ENCODE assay signal across 27 cellular contexts in the genomic region with DNA sequence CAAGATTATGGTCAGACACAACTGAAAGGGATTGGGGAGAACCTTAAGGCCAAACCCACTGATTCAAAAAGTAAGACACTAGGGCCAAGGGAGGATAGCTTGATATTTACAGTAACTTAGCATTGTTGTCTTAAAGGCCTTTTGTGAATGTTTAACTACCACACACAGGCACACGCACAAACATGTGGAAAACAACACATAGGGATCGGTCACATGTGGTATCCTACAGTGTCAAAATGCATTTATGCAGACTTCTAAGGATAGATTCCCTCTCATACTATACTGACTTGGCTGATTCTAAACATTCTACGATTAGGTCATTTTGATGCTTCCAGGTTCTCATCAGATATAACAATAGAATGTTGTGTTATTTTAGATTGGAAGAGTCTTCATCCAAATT.
"Had no signal": no experiment of that assay in that cellular context is flagged by ENCODE, and none has a peak within 500 bp of the region (broad histone marks: within the 10 kb centered on the region; RNA-seq: fewer than 3 reads in every experiment).

No MANE protein-coding gene starts in this region.

- H3K4me3 ChIP-seq: stomach, suprapubic skin, testis, thoracic aorta, thyroid gland, tibial artery, tibial nerve, transverse colon, upper lobe of left lung, upper lobe of right lung, uterus, vagina had no signal

- H3K27ac ChIP-seq: stomach, suprapubic skin, testis, thoracic aorta, thyroid gland, tibial artery, tibial nerve, transverse colon, upper lobe of left lung, upper lobe of right lung, uterus, vagina had no signal

- FAIRE-seq: urothelium cell line had no signal

- H3K36me3 ChIP-seq: stomach, suprapubic skin, thoracic aorta, thyroid gland, tibial artery, tibial nerve, transverse colon, upper lobe of left lung, upper lobe of right lung, uterus, vagina had no signal

- H3K27me3 ChIP-seq: stomach, suprapubic skin, testis, thyroid gland, tibial artery, tibial nerve, transverse colon, upper lobe of left lung, upper lobe of right lung, uterus, vagina had no signal

- DNase-seq: stimulated activated CD4-positive, alpha-beta T cell treated with anti-CD3 and anti-CD28 coated beads, Interleukin-2, amount 100 ng/mL, for 48 hours; stimulated activated CD4-positive, alpha-beta T cell treated with anti-CD3 and anti-CD28 coated beads, Interleukin-4, amount 100 ng/mL, for 1 hour; stimulated activated CD4-positive, alpha-beta T cell treated with anti-CD3 and anti-CD28 coated beads, Interleukin-4, amount 100 ng/mL, for 24 hours; stimulated activated CD4-positive, alpha-beta T cell treated with anti-CD3 and anti-CD28 coated beads, Interleukin-4, amount 100 ng/mL, for 4 hours; stimulated activated CD8-positive, alpha-beta memory T cell treated with anti-CD3 and anti-CD28 coated beads, Interleukin-4, amount 100 ng/mL, for 48 hours; stimulated activated naive B cell treated with anti-CD40 and anti-IgM and Interleukin-4, amounts not matched to agents 10 μg/mL and 1 μg/mL and 100 μg/mL, for 72 hours; stimulated activated naive CD4-positive, alpha-beta T cell; stimulated activated naive CD4-positive, alpha-beta T cell treated with Interleukin-2 at 50 U/mL for 16 hours; stimulated activated naive CD8-positive, alpha-beta T cell treated with anti-CD3 and anti-CD28 coated beads, Interleukin-15, amount 100 ng/mL, for 72 hours; stimulated activated naive CD8-positive, alpha-beta T cell treated with anti-CD3 and anti-CD28 coated beads, Interleukin-15, Interleukin-2, amounts not matched to agents 100 U/mL and 50 U/mL, for 24 hours; stomach; substantia nigra; testis; thyroid gland; tibial artery; transverse colon; trophoblast cell; upper lobe of left lung; upper lobe of right lung; uterus had no signal

- ATAC-seq: stimulated activated effector memory CD8-positive, alpha-beta T cell treated with anti-CD3 and anti-CD28 coated beads, Interleukin-12 subunit alpha, Interleukin-12 subunit beta, amount 100 ng/mL, for 72 hours; stimulated activated memory B cell treated with anti-CD40 and anti-IgM and Interleukin-4, amounts not matched to agents 10 μg/mL and 1 μg/mL and 100 μg/mL, for 72 hours; stimulated activated naive B cell treated with anti-CD40 and anti-IgM and Interleukin-4, amounts not matched to agents 10 μg/mL and 1 μg/mL and 100 μg/mL, for 72 hours; stimulated activated naive CD8-positive, alpha-beta T cell treated with anti-CD3 and anti-CD28 coated beads, Interleukin-15, amount 100 ng/mL, for 72 hours; stimulated activated naive CD8-positive, alpha-beta T cell treated with anti-CD3 and anti-CD28 coated beads, Interleukin-15, Interleukin-2, amounts not matched to agents 100 U/mL and 50 U/mL, for 24 hours; upper lobe of right lung had no signal

- H3K4me1 ChIP-seq: stomach, suprapubic skin, testis, thyroid gland, tibial artery, tibial nerve, transverse colon, upper lobe of left lung, upper lobe of right lung, uterus, vagina had no signal

- H3K9me3 ChIP-seq: stomach, testis, thoracic aorta, thyroid gland, tibial artery, tibial nerve, transverse colon, upper lobe of left lung, upper lobe of right lung, uterus, vagina had no signal
